8 cellular contexts compared by ENCODE assay signal in the genomic region with DNA sequence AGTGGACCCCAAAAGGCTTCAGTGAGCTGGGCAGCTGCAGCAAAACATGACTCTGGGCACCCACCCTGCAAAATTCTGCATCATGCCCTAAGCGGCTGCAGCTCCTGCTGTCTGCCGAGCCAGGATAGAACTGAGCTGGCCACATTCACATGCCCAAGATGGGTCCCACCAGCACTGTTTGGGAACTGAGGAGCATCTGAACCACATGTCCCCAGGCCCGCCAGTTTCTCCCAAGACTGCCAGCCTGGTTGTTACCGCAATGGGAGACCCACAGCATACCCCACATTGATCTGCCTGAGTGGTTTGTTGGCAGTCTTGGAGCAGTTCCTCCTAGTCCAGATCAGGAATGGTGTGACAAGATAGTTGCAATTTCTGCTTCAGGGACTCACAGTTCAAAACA.
"Had no signal": no experiment of that assay in that cellular context is flagged by ENCODE, and none has a peak within 500 bp of the region (broad histone marks: within the 10 kb centered on the region; RNA-seq: fewer than 3 reads in every experiment).

No MANE protein-coding gene starts in this region.

- H3K4me2 ChIP-seq: GM23338 had no signal

- H3K9me3 ChIP-seq: HAP-1 had no signal

- H3K36me3 ChIP-seq: HAP-1 had no signal

- H2AFZ ChIP-seq: GM23338 had no signal

- FAIRE-seq: HTR-8/SVneo, K562 had no signal

- H3K4me3 ChIP-seq: GM23338, HAP-1, K562 had no signal

- H3K4me3 Mint-ChIP-seq: GM23338, HFFc6 had no signal

- ATAC-seq: GM23338, K562 had no signal

- DNase-seq: H7, HFFc6, IMR-90, KG1 had no signal

- H3K27ac Mint-ChIP-seq: HFFc6 had no signal
